23 cellular contexts compared by ENCODE assay signal in the genomic region with DNA sequence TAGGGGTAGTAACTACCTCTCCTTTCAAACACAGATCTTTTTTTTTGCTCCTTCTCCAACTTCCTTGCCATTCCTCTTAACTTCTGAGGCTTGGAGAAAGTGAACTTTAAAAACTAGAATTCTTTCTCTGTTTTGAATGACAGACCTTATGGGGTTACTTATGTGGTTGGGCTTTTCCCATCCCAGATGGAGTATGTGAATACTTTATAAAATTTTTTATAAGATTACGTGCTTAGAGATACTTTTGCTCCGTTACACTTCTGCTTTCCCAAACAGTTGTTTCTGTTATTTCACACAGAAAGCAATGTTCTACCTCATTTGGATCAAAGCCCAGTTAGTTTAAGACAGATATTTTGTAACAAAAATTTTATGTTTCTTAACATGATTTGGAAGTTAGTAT. TPM values are rescaled to one million over a fixed set of nuclear protein-coding genes. Genes with fewer than 3 reads are reported as not detected.
DNase-seq lines count a peak whose midpoint lies in the region; ATAC-seq and TF ChIP-seq lines count a peak whose summit lies in the region.
"Had no signal": no experiment of that assay in that cellular context is flagged by ENCODE, and none has a peak within 500 bp of the region (broad histone marks: within the 10 kb centered on the region; RNA-seq: fewer than 3 reads in every experiment).

No MANE protein-coding gene starts in this region.

- H3K4me1 ChIP-seq in HEK293 (ENCODE audit: control insufficient read depth, insufficient read depth, low read length) (peaks cover 40% of the 10 kb centered on the region), neuronal stem cell (ENCODE audit: control insufficient read depth in 2 of 2, insufficient read depth in 1 of 2, low read depth in 1 of 2, low read length in 2 of 2) (peaks cover 14 to 88% of the 10 kb centered on the region in 2 donors), Caco-2 (peaks cover 97% of the 10 kb centered on the region)
- H3K4me1 ChIP-seq: BLaER1 treated with 17β-estradiol and CSF1 and Interleukin-3, amounts not matched to agents 10 nM and 100 nM had no signal

- H3K9me3 ChIP-seq in HEK293 (ENCODE audit: control insufficient read depth, insufficient read depth, low read depth, low read length) (no peaks in the 10 kb centered on the region), neuronal stem cell (replicated peaks in 1 of 2; ENCODE audit: control insufficient read depth in 2 of 2, insufficient read depth in 1 of 2, low read depth in 1 of 2, low read length in 2 of 2) (no peaks in the 10 kb centered on the region), Caco-2 (no peaks in the 10 kb centered on the region)
- H3K9me3 ChIP-seq: BLaER1 treated with 17β-estradiol and CSF1 and Interleukin-3, amounts not matched to agents 10 nM and 100 nM had no signal

- no peak overlapping the region for H2BK12ac ChIP-seq in neuronal stem cell (ENCODE audit: low read length)

- H3K36me3 ChIP-seq in HEK293 (ENCODE audit: control insufficient read depth in 2 of 2, insufficient read depth in 1 of 2, low read length in 2 of 2): no peaks in the 10 kb centered on the region
- peaks cover 0 to 3% of the 10 kb centered on the region in 2 donors for H3K36me3 ChIP-seq in neuronal stem cell (replicated peaks in 1 of 2; ENCODE audit: control insufficient read depth in 2 of 2, insufficient read depth in 2 of 2, low read length in 2 of 2)
- no peaks in the 10 kb centered on the region for H3K36me3 ChIP-seq in Caco-2 (ENCODE audit: control insufficient read depth, insufficient read depth, low read length)
- H3K36me3 ChIP-seq: BLaER1 treated with 17β-estradiol and CSF1 and Interleukin-3, amounts not matched to agents 10 nM and 100 nM had no signal

- intact Hi-C loops in activated CD8-positive, alpha-beta T cell treated with anti-CD3 and anti-CD28 coated beads for 36 hours (cut with micrococcal nuclease): no loop called here
- intact Hi-C loops in Caco-2 (cut with micrococcal nuclease; ENCODE audit: unreplicated experiment): no loop called here

- H3K27ac Mint-ChIP-seq in glutamatergic neuron (ENCODE audit: unreplicated experiment) (peak overlapping the region; percentile 38), Caco-2 (ENCODE audit: unreplicated experiment) (no peak overlapping the region)
- no peak overlapping the region for H3K27ac Mint-ChIP-seq in activated CD8-positive, alpha-beta T cell treated with anti-CD3 and anti-CD28 coated beads for 36 hours
- H3K27ac Mint-ChIP-seq: CD4-positive, alpha-beta T cell; IgD-negative memory B cell had no signal

- no peak overlapping the region for H2BK5ac ChIP-seq in neuronal stem cell (ENCODE audit: low read length)

- H3K4me3 ChIP-seq in HEK293 (ENCODE audit: low read depth, low read length) (no peak overlapping the region), neuronal stem cell (ENCODE audit: low read length in 2 of 2) (no peak overlapping the region), Caco-2 (ENCODE audit: low read depth, low read length) (no peak overlapping the region)
- H3K4me3 ChIP-seq: BLaER1 treated with 17β-estradiol and CSF1 and Interleukin-3, amounts not matched to agents 10 nM and 100 nM; SK-N-MC had no signal

- no peaks in the 10 kb centered on the region for H3K36me3 Mint-ChIP-seq in glutamatergic neuron (ENCODE audit: unreplicated experiment)
- H3K36me3 Mint-ChIP-seq in activated CD8-positive, alpha-beta T cell treated with anti-CD3 and anti-CD28 coated beads for 36 hours (ENCODE audit: low read depth): no peaks in the 10 kb centered on the region
- H3K36me3 Mint-ChIP-seq in Caco-2 (ENCODE audit: insufficient read depth, unreplicated experiment): no peaks in the 10 kb centered on the region
- H3K36me3 Mint-ChIP-seq: IgD-negative memory B cell had no signal

- H3K9ac ChIP-seq in neuronal stem cell (ENCODE audit: low read depth, low read length, poor library complexity): no peak overlapping the region
- H3K9ac ChIP-seq: BLaER1 treated with 17β-estradiol and CSF1 and Interleukin-3, amounts not matched to agents 10 nM and 100 nM; KMS-11 had no signal

- H3K4ac ChIP-seq in neuronal stem cell (ENCODE audit: low read length): no peak overlapping the region

- no peak overlapping the region for H2BK120ac ChIP-seq in neuronal stem cell (ENCODE audit: low read depth, low read length)

- no peak overlapping the region for H3K23ac ChIP-seq in neuronal stem cell (ENCODE audit: low read depth, low read length, poor library complexity)

- no peaks in the 10 kb centered on the region for H3K27me3 Mint-ChIP-seq in glutamatergic neuron (ENCODE audit: unreplicated experiment)
- H3K27me3 Mint-ChIP-seq in activated CD8-positive, alpha-beta T cell treated with anti-CD3 and anti-CD28 coated beads for 36 hours: peaks cover 4% of the 10 kb centered on the region
- H3K27me3 Mint-ChIP-seq in Caco-2 (ENCODE audit: insufficient read depth, unreplicated experiment): no peaks in the 10 kb centered on the region

- no peak overlapping the region for H3K4me3 Mint-ChIP-seq in glutamatergic neuron (ENCODE audit: unreplicated experiment)
- H3K4me3 Mint-ChIP-seq in activated CD8-positive, alpha-beta T cell treated with anti-CD3 and anti-CD28 coated beads for 36 hours: no peak overlapping the region
- no peak overlapping the region for H3K4me3 Mint-ChIP-seq in Caco-2 (ENCODE audit: unreplicated experiment)
- H3K4me3 Mint-ChIP-seq: CD4-positive, alpha-beta T cell; IgD-negative memory B cell had no signal

- DNase-seq in amniotic epithelial cell (ENCODE audit: low read depth): peak; percentile 40
- DNase-seq in glutamatergic neuron: no peak
- no peak for DNase-seq in neuronal stem cell (ENCODE audit: low spot score)
- DNase-seq in activated CD8-positive, alpha-beta T cell treated with anti-CD3 and anti-CD28 coated beads for 36 hours: no peak
- no peak for DNase-seq in activated naive CD4-positive, alpha-beta T cell treated with Interleukin-2 at 50 U/mL for 16 hours
- DNase-seq in NCI-H2081 (lab: John Stamatoyannopoulos, UW): no peak
- DNase-seq in Caco-2: no peak
- DNase-seq: AML-193; CD4-positive, alpha-beta T cell; DMS79; NCI-H1092; NCI-H1436; NCI-H187; NCI-H2171 treated with DMSO at 0.1 percent for 48 hours; NCI-H345; NCI-H510A treated with DMSO at 0.1 percent for 48 hours; NCI-H774; SIG-M5 had no signal

- H2AFZ ChIP-seq in neuronal stem cell (ENCODE audit: low read length): no peak overlapping the region

- TF ChIP-seq CTCF in HEK293 (tag by site-specific recombination; IDR thresholded peaks at IDR 0.05): no peak
- TF ChIP-seq CTCF in glutamatergic neuron (IDR thresholded peaks at IDR 0.05; ENCODE audit: partially characterized antibody, unreplicated experiment): no peak
- no peak for TF ChIP-seq CTCF in activated CD8-positive, alpha-beta T cell treated with anti-CD3 and anti-CD28 coated beads for 36 hours (IDR thresholded peaks at IDR 0.05)
- TF ChIP-seq CTCF in Caco-2 (IDR thresholded peaks at IDR 0.05; ENCODE audit: insufficient read depth in 1 of 2, low read depth in 1 of 2, low read length in 1 of 2, severe bottlenecking in 1 of 2, unreplicated experiment in 1 of 2): no peak

- H3K4me1 Mint-ChIP-seq in glutamatergic neuron (ENCODE audit: low read depth, unreplicated experiment) (peaks cover 41% of the 10 kb centered on the region), Caco-2 (ENCODE audit: low read depth, unreplicated experiment) (peaks cover 51% of the 10 kb centered on the region)
- no peaks in the 10 kb centered on the region for H3K4me1 Mint-ChIP-seq in activated CD8-positive, alpha-beta T cell treated with anti-CD3 and anti-CD28 coated beads for 36 hours (ENCODE audit: low read depth)
- H3K4me1 Mint-ChIP-seq: IgD-negative memory B cell had no signal

- no peaks in the 10 kb centered on the region for H3K9me3 Mint-ChIP-seq in glutamatergic neuron (ENCODE audit: unreplicated experiment)
- no peaks in the 10 kb centered on the region for H3K9me3 Mint-ChIP-seq in activated CD8-positive, alpha-beta T cell treated with anti-CD3 and anti-CD28 coated beads for 36 hours
- no peaks in the 10 kb centered on the region for H3K9me3 Mint-ChIP-seq in Caco-2 (ENCODE audit: unreplicated experiment)
- H3K9me3 Mint-ChIP-seq: CD4-positive, alpha-beta T cell had no signal

- H3K27ac ChIP-seq in HEK293 (ENCODE audit: extremely low read depth, low read depth, low read length) (no peak overlapping the region), neuronal stem cell (replicated peaks; ENCODE audit: low read length) (peak overlapping the region; percentile 71)
- H3K27ac ChIP-seq: BLaER1 treated with 17β-estradiol and CSF1 and Interleukin-3, amounts not matched to agents 10 nM and 100 nM; KMS-11; SK-N-MC had no signal

- H3K14ac ChIP-seq in neuronal stem cell (ENCODE audit: low read length): no peak overlapping the region

- no CpG with 5 or more reads among the region's 2 CpGs for WGBS in neuronal stem cell (ENCODE audit: extremely low coverage in 2 of 2, insufficient read length in 2 of 2, insufficient replicate concordance in 1 of 2), 2 donors

- no TSS peak for BruUV-seq in Caco-2 (replicated peaks; lab: Mats Ljungman, UMichigan)

- H3K79me1 ChIP-seq in neuronal stem cell (ENCODE audit: low read depth, low read length): no peaks in the 10 kb centered on the region

- no peak overlapping the region for H2BK15ac ChIP-seq in neuronal stem cell (ENCODE audit: low read length)

- POLR2A ChIA-PET in HEK293 (lab: Yijun Ruan, JAX) (no interaction called here), Caco-2 (lab: Charles Lee) (no interaction called here)
- POLR2A ChIA-PET in activated CD8-positive, alpha-beta T cell treated with anti-CD3 and anti-CD28 coated beads for 36 hours (lab: Charles Lee): no interaction called here

- no peak overlapping the region for H3K4me2 ChIP-seq in neuronal stem cell (ENCODE audit: insufficient read depth, low read length, poor library complexity, severe bottlenecking)
- H3K4me2 ChIP-seq: BLaER1 treated with 17β-estradiol and CSF1 and Interleukin-3, amounts not matched to agents 10 nM and 100 nM had no signal

- H3K27me3 ChIP-seq in neuronal stem cell (ENCODE audit: control insufficient read depth in 3 of 3, insufficient read depth in 3 of 3, low read depth in 1 of 3, low read length in 3 of 3) (no peaks in the 10 kb centered on the region), Caco-2 (replicated peaks; ENCODE audit: control insufficient read depth, insufficient read depth, low read length) (no peaks in the 10 kb centered on the region)
- H3K27me3 ChIP-seq: BLaER1 treated with 17β-estradiol and CSF1 and Interleukin-3, amounts not matched to agents 10 nM and 100 nM had no signal

- H2AK5ac ChIP-seq in neuronal stem cell (ENCODE audit: low read depth, low read length): no peak overlapping the region

- CTCF ChIA-PET in HEK293 (lab: Yijun Ruan, JAX): no interaction called here
- CTCF ChIA-PET in activated CD8-positive, alpha-beta T cell treated with anti-CD3 and anti-CD28 coated beads for 36 hours (lab: Charles Lee): no interaction called here
- CTCF ChIA-PET in Caco-2 (lab: Charles Lee): no interaction called here

- H4K91ac ChIP-seq in neuronal stem cell (ENCODE audit: low read depth, low read length, poor library complexity): no peak overlapping the region

- no peak overlapping the region for H4K8ac ChIP-seq in neuronal stem cell (ENCODE audit: low read depth, low read length)

- H3K18ac ChIP-seq in neuronal stem cell (ENCODE audit: low read length): no peak overlapping the region

- ATAC-seq in activated CD8-positive, alpha-beta T cell treated with anti-CD3 and anti-CD28 coated beads for 36 hours: no peak

RNA-seq across cellular contexts. Expression of gene GREB1L, which starts 20.2 kb away (rescaled TPM):
- total RNA-seq in glutamatergic neuron (ENCODE audit: unreplicated experiment) (154 TPM), Caco-2 (2022) (71.1 and 75.4 TPM in 2 replicates)
- 59.3 TPM for polyA plus RNA-seq in neuronal stem cell (2013, experiment 1 of 2)
- 59.9 TPM for polyA plus RNA-seq in neuronal stem cell (2013, experiment 2 of 2)
- total RNA-seq in activated CD8-positive, alpha-beta T cell treated with anti-CD3 and anti-CD28 coated beads for 36 hours: not detected
- total RNA-seq: CD4-positive, alpha-beta T cell had no signal

Comparison
In these comparisons a context has a peak if more than half of its experiments do, and no peak if none do; other contexts are left out.
1. RNA of gene GREB1L, which starts 20.2 kb away (total RNA-seq): 154 TPM in glutamatergic neuron (single experiment) and 71.1 to 75.4 TPM in Caco-2; not detected in activated CD8-positive, alpha-beta T cell treated with anti-CD3 and anti-CD28 coated beads for 36 hours; every median in the first group is over 10 times any median in the second.